In the genomic region with DNA sequence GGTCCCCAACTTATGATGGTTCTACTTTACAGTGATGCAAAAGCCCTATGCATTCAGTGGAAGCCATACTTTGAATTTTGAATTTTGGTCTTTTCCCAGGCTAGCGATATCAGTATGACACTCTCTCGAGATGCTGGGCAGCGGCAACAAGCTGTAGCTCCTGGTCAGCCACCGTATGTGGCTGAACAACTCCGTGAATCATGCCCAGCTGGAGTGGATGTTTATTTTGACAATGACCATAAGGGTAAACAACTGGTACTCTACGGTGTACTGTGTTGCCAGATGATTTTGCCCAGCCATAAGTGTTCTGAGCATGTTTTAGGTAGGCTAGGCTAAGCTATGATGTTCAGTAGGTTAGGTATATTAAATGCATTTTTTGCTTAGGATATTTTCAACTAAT, we compare ENCODE assay signal across 14 cellular contexts.
"Had no signal": no experiment of that assay in that cellular context is flagged by ENCODE, and none has a peak within 500 bp of the region (broad histone marks: within the 10 kb centered on the region; RNA-seq: fewer than 3 reads in every experiment).

No MANE protein-coding gene starts in this region.

- H3K9me3 ChIP-seq: right atrium auricular region, thyroid gland, uterus had no signal

- H3K27ac ChIP-seq: foreskin keratinocyte, right atrium auricular region, thyroid gland, uterus had no signal

- H3K4me3 Mint-ChIP-seq: activated CD4-positive, alpha-beta T cell treated with anti-CD3 and anti-CD28 coated beads for 36 hours; activated CD8-positive, alpha-beta T cell treated with anti-CD3 and anti-CD28 coated beads, Interleukin-2, amount 10 ng/mL, durations not matched to agents 7 days and 5 days; activated naive CD4-positive, alpha-beta T cell treated with anti-CD3 and anti-CD28 coated beads, Interleukin-2, amount 10 ng/mL, durations not matched to agents 7 days and 5 days; brain; dendritic cell treated with granulocyte-macrophage colony-stimulating factor and Interleukin-4, amounts not matched to agents 40 ng/mL and 50 ng/mL, for 4 days; naive thymus-derived CD8-positive, alpha-beta T cell had no signal

- H3K27ac Mint-ChIP-seq: activated CD4-positive, alpha-beta T cell treated with anti-CD3 and anti-CD28 coated beads for 36 hours; activated CD8-positive, alpha-beta T cell treated with anti-CD3 and anti-CD28 coated beads, Interleukin-2, amount 10 ng/mL, durations not matched to agents 7 days and 5 days; activated naive CD4-positive, alpha-beta T cell treated with anti-CD3 and anti-CD28 coated beads, Interleukin-2, amount 10 ng/mL, durations not matched to agents 7 days and 5 days; brain; dendritic cell treated with granulocyte-macrophage colony-stimulating factor and Interleukin-4, amounts not matched to agents 40 ng/mL and 50 ng/mL, for 4 days; naive thymus-derived CD8-positive, alpha-beta T cell had no signal

- H3K4me1 Mint-ChIP-seq: activated CD4-positive, alpha-beta T cell treated with anti-CD3 and anti-CD28 coated beads for 36 hours; brain; naive thymus-derived CD8-positive, alpha-beta T cell had no signal

- DNase-seq: activated CD4-positive, alpha-beta T cell treated with anti-CD3 and anti-CD28 coated beads for 36 hours; activated CD8-positive, alpha-beta T cell treated with anti-CD3 and anti-CD28 coated beads, Interleukin-2, amount 10 ng/mL, durations not matched to agents 7 days and 5 days; activated naive CD4-positive, alpha-beta T cell treated with anti-CD3 and anti-CD28 coated beads, Interleukin-2, amount 10 ng/mL, durations not matched to agents 7 days and 5 days; foreskin keratinocyte; head of caudate nucleus; naive thymus-derived CD8-positive, alpha-beta T cell; small intestine; T1000; uterus had no signal

- ATAC-seq: activated CD4-positive, alpha-beta T cell treated with anti-CD3 and anti-CD28 coated beads for 36 hours; activated CD8-positive, alpha-beta T cell treated with anti-CD3 and anti-CD28 coated beads, Interleukin-2, amount 10 ng/mL, durations not matched to agents 7 days and 5 days; foreskin keratinocyte; naive thymus-derived CD8-positive, alpha-beta T cell had no signal

- H3K36me3 Mint-ChIP-seq: activated naive CD4-positive, alpha-beta T cell treated with anti-CD3 and anti-CD28 coated beads, Interleukin-2, amount 10 ng/mL, durations not matched to agents 7 days and 5 days had no signal

- H3K27me3 Mint-ChIP-seq: activated CD4-positive, alpha-beta T cell treated with anti-CD3 and anti-CD28 coated beads for 36 hours; activated naive CD4-positive, alpha-beta T cell treated with anti-CD3 and anti-CD28 coated beads, Interleukin-2, amount 10 ng/mL, durations not matched to agents 7 days and 5 days; brain; dendritic cell treated with granulocyte-macrophage colony-stimulating factor and Interleukin-4, amounts not matched to agents 40 ng/mL and 50 ng/mL, for 4 days; naive thymus-derived CD8-positive, alpha-beta T cell had no signal

- H3K9me3 Mint-ChIP-seq: activated naive CD4-positive, alpha-beta T cell treated with anti-CD3 and anti-CD28 coated beads, Interleukin-2, amount 10 ng/mL, durations not matched to agents 7 days and 5 days; brain; dendritic cell treated with granulocyte-macrophage colony-stimulating factor and Interleukin-4, amounts not matched to agents 40 ng/mL and 50 ng/mL, for 4 days; naive thymus-derived CD8-positive, alpha-beta T cell had no signal

- H3K4me1 ChIP-seq: foreskin keratinocyte, right atrium auricular region, thyroid gland, uterus had no signal

- H3K36me3 ChIP-seq: thyroid gland, uterus had no signal

- H3K27me3 ChIP-seq: foreskin keratinocyte, right atrium auricular region, thyroid gland, uterus had no signal

- FAIRE-seq: islet of Langerhans, small intestine had no signal

- H3K4me3 ChIP-seq: right atrium auricular region, thyroid gland, uterus had no signal
